Comparison of ENCODE assay signal across 10 cellular contexts in genomic region chr4:42638993-42639392, GRCh38. TPM values are rescaled to one million over a fixed set of nuclear protein-coding genes. Genes with fewer than 3 reads are reported as not detected.
DNase-seq lines count a peak whose midpoint lies in the region; ATAC-seq and TF ChIP-seq lines count a peak whose summit lies in the region.
"Had no signal": no experiment of that assay in that cellular context is flagged by ENCODE, and none has a peak within 500 bp of the region (broad histone marks: within the 10 kb centered on the region; RNA-seq: fewer than 3 reads in every experiment).

No MANE protein-coding gene starts in this region.

- peaks cover 95% of the 10 kb centered on the region for H3K4me1 Mint-ChIP-seq in activated B cell treated with CpG ODN at 0.5 μM for 24 hours

- H3K9me3 Mint-ChIP-seq in activated B cell treated with CpG ODN at 0.5 μM for 24 hours: no peaks in the 10 kb centered on the region
- H3K9me3 Mint-ChIP-seq: dendritic cell treated with granulocyte-macrophage colony-stimulating factor and Interleukin-4, amounts not matched to agents 40 ng/mL and 50 ng/mL, for 4 days; WTC11 had no signal

- DNase-seq in GDM1 (lab: John Stamatoyannopoulos, UW) (peak; percentile 14), activated B cell treated with CpG ODN at 0.5 μM for 24 hours (no peak), nucleus accumbens (lab: John Stamatoyannopoulos, UW) (no peak), SKM-1 (lab: John Stamatoyannopoulos, UW; ENCODE audit: unreplicated experiment) (no peak), iPS-NIHi7 (ENCODE audit: extremely low spot score) (no peak)
- no peak for DNase-seq in activated CD4-positive, alpha-beta T cell treated with anti-CD3 and anti-CD28 coated beads for 4 hours

- intact Hi-C loops in activated B cell treated with CpG ODN at 0.5 μM for 24 hours (cut with micrococcal nuclease): loop anchor here (1.0 to 2.0 kb wide), 3 partner anchors 7 to 18 kb away; partner anchors contain the start of gene ATP8A1

- peak; percentile 62 for ATAC-seq in GM19351 (IDR thresholded peaks at IDR 0.05; ENCODE audit: unreplicated experiment)
- ATAC-seq in HG03060 (IDR thresholded peaks at IDR 0.05; ENCODE audit: low read depth, unreplicated experiment): peak; percentile 41
- peak; percentile 3 for ATAC-seq in activated B cell treated with CpG ODN at 0.5 μM for 24 hours (ENCODE audit: low read depth)
- ATAC-seq: WTC11 had no signal

- CTCF ChIA-PET in activated B cell treated with CpG ODN at 0.5 μM for 24 hours (lab: Charles Lee): interaction anchor here (2.4 to 3.4 kb wide), 2 partner anchors 11 to 18 kb away, joined by 7 to 17 read pairs; partner anchors contain the start of gene ATP8A1

- peak overlapping the region; percentile 76 for H3K4me3 Mint-ChIP-seq in activated B cell treated with CpG ODN at 0.5 μM for 24 hours
- H3K4me3 Mint-ChIP-seq: dendritic cell treated with granulocyte-macrophage colony-stimulating factor and Interleukin-4, amounts not matched to agents 40 ng/mL and 50 ng/mL, for 4 days; WTC11 had no signal

- no peaks in the 10 kb centered on the region for H3K36me3 Mint-ChIP-seq in activated B cell treated with CpG ODN at 0.5 μM for 24 hours (ENCODE audit: low read depth)
- H3K36me3 Mint-ChIP-seq: WTC11 had no signal

- H3K27ac Mint-ChIP-seq in activated B cell treated with CpG ODN at 0.5 μM for 24 hours: peak overlapping the region; percentile 92
- H3K27ac Mint-ChIP-seq: dendritic cell treated with granulocyte-macrophage colony-stimulating factor and Interleukin-4, amounts not matched to agents 40 ng/mL and 50 ng/mL, for 4 days; WTC11 had no signal

- no peaks in the 10 kb centered on the region for H3K27me3 Mint-ChIP-seq in activated B cell treated with CpG ODN at 0.5 μM for 24 hours
- H3K27me3 Mint-ChIP-seq: dendritic cell treated with granulocyte-macrophage colony-stimulating factor and Interleukin-4, amounts not matched to agents 40 ng/mL and 50 ng/mL, for 4 days had no signal

- POLR2A ChIA-PET in activated B cell treated with CpG ODN at 0.5 μM for 24 hours (lab: Charles Lee): interaction anchor here (1.0 to 4.0 kb wide), 3 partner anchors 11 to 18 kb away, joined by 3 to 20 read pairs (median 18); partner anchors contain the start of gene ATP8A1

- TF ChIP-seq CTCF in activated B cell treated with CpG ODN at 0.5 μM for 24 hours (IDR thresholded peaks at IDR 0.05): no peak

RNA-seq across cellular contexts. Expression of gene ATP8A1, which starts 17.9 kb away (rescaled TPM):
- 27.9 and 35.6 TPM in 2 replicates for total RNA-seq in activated B cell treated with CpG ODN at 0.5 μM for 24 hours

Comparison
In these comparisons a context has a peak if more than half of its experiments do, and no peak if none do; other contexts are left out.
1. ATAC-seq: peak in every context shown above with its lines; median percentile 62 in GM19351; 41 in HG03060; 3 in activated B cell treated with CpG ODN at 0.5 μM for 24 hours.